1 cellular context compared by ENCODE assay signal in the genomic region with DNA sequence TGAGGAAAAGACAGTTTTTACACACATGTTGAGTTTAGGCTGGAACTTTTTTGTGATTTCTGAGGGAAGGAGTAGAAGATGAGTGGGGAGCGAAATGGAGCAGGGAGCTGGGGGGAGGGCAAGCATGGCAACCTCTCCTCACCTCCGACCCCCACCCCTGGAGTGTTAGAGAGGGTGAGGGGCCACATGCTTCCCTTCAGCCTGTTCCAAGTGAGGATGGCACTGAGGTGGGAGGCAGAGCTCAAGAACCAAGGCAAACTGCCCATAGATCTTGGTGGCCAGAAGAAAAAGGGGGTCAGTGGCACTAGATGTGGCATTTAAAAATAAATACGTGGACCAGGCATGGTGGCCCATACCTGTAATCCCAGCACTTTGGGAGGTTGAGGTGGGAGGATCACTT.
TF ChIP-seq lines count a peak whose summit lies in the region.

No MANE protein-coding gene starts in this region.

TF ChIP-seq in endothelial cell of umbilical vein, 7 proteins besides CTCF, POLR2A, EP300 and RAD21:
- TF ChIP-seq MYC (IDR thresholded peaks at IDR 0.05; ENCODE audit: low read depth, low read length), result no peak
- TF ChIP-seq GATA2 (IDR thresholded peaks at IDR 0.05; ENCODE audit: insufficient read depth, insufficient read length, low read depth, low read length), result no peak
- TF ChIP-seq MAX (IDR thresholded peaks at IDR 0.05; ENCODE audit: insufficient read depth, insufficient read length), result no peak
- peak; percentile 4 for TF ChIP-seq EZH2 (IDR thresholded peaks at IDR 0.05; ENCODE audit: borderline replicate concordance, low read depth, low read length, severe bottlenecking)
- TF ChIP-seq FOS (IDR thresholded peaks at IDR 0.05; ENCODE audit: borderline replicate concordance, insufficient read depth, low read length), result no peak
